In the genomic region with DNA sequence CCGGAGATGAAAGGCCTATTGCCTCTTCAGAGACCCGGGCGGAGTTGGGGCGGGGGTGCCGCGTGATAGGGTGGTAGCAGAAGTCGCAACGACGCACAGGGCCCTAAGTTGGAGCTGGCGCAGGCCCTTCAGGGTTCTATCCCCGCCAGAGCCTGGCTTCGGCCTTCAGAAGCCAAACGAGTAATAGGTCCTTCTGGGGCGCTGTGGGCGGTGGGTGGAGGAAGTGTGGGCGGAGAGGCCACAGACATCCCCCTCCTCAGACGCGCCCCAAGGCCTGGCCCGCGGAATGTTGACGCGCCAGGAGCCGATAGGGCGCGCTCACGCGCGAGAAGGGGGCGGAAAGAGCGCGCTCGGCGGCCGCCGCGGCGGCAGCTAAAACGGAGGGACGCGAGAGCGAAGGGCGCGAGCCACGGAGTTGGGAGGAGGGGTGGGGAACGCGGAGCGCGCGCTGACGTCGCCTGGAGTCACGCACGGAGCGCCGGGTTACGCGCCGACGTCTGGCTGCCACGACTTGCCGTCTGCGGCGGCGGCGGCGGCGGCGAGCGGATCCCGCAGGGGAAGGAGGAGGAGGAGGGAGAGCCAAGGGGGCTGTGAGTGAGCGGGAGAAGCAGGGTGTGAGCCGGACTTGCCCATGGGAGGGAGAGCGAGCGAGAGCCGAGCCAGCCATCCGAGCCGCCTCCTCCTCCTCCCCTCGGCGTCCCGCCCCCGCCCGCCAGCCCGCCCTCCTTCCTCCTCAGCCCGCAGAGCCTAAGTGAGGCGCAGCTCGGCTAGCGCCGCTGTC, we compare ENCODE assay signal across 1 cellular context.
TF ChIP-seq lines count a peak whose summit lies in the region.

No MANE protein-coding gene starts in this region.

TF ChIP-seq in K562, 482 proteins besides CTCF, POLR2A, EP300 and RAD21 (continued from another document and continues in another):
- TF ChIP-seq U2AF1 (optimal IDR thresholded peaks at IDR 0.05; ENCODE audit: low read depth, low read length) (no peak), ZNF740 (CRISPR knock-in tag; IDR thresholded peaks at IDR 0.05) (no peak; the same call in 1 of the 2 replicates), ZNF740 (tag; IDR thresholded peaks at IDR 0.05) (no peak), TEAD4 (IDR thresholded peaks at IDR 0.05; ENCODE audit: low read length) (peak; percentile 72), TEAD4 (CRISPR knock-in tag; IDR thresholded peaks at IDR 0.05; ENCODE audit: borderline replicate concordance) (no peak), L3MBTL2 (IDR thresholded peaks at IDR 0.05) (peak; percentile 96), ZNF436 (CRISPR knock-in tag; IDR thresholded peaks at IDR 0.05) (no peak), RB1 (IDR thresholded peaks at IDR 0.05; ENCODE audit: low read depth) (peak; percentile 90), MCM7 (IDR thresholded peaks at IDR 0.05) (no peak), ZNF12 (CRISPR knock-in tag; IDR thresholded peaks at IDR 0.05) (peak; percentile 74; the same call in 1 of the 2 replicates), NR2C2 (CRISPR knock-in tag; IDR thresholded peaks at IDR 0.05) (peak; percentile 77; the same call in 1 of the 2 replicates), NR2C2 (tag; IDR thresholded peaks at IDR 0.05) (peak; percentile 96), PRDM10 (IDR thresholded peaks at IDR 0.05; ENCODE audit: partially characterized antibody) (peak; percentile 42), ERF (CRISPR knock-in tag; IDR thresholded peaks at IDR 0.05) (0 out of 2 replicates have a peak, but pooled peaks have one; percentile 48), POLR2G (IDR thresholded peaks at IDR 0.05; ENCODE audit: low read depth, low read length) (peak; percentile 93), ETV6 (IDR thresholded peaks at IDR 0.05; ENCODE audit: borderline replicate concordance in 1 of 2, low read depth in 2 of 2, low read length in 1 of 2) (peak in 1 of 2 experiments; percentile 51; a peak in 1 of 4 replicates), ETV6 (CRISPR knock-in tag; IDR thresholded peaks at IDR 0.05; ENCODE audit: borderline replicate concordance) (no peak), ZNF143 (CRISPR knock-in tag; IDR thresholded peaks at IDR 0.05) (0 out of 2 replicates have a peak, but pooled peaks have one; percentile 11), MXD1 (CRISPR knock-in tag; IDR thresholded peaks at IDR 0.05; ENCODE audit: borderline replicate concordance, poor library complexity, severe bottlenecking) (no peak), PATZ1 (CRISPR knock-in tag; IDR thresholded peaks at IDR 0.05; ENCODE audit: borderline replicate concordance) (no peak), PHF8 (IDR thresholded peaks at IDR 0.05; ENCODE audit: borderline replicate concordance, low read length) (peak; percentile 74; the same call in 1 of the 2 replicates), SIN3A (IDR thresholded peaks at IDR 0.05; ENCODE audit: borderline replicate concordance in 2 of 2, control insufficient read depth in 1 of 2, low read depth in 2 of 2, low read length in 2 of 2) (no peak; a peak in 1 of 4 replicates), POU5F1 (IDR thresholded peaks at IDR 0.05; ENCODE audit: borderline replicate concordance, low read depth, low read length, partially characterized antibody) (no peak), RUNX1 (IDR thresholded peaks at IDR 0.05; ENCODE audit: low read depth) (0 out of 2 replicates have a peak, but pooled peaks have one; percentile 41), NR0B1 (IDR thresholded peaks at IDR 0.05; ENCODE audit: partially characterized antibody) (no peak), FUS (optimal IDR thresholded peaks at IDR 0.05; ENCODE audit: low read depth, low read length) (peak; percentile 48), EGR1 (conservative IDR thresholded peaks at IDR 0.05) (peak; percentile 89), RBM39 (optimal IDR thresholded peaks at IDR 0.05; ENCODE audit: low read depth, low read length) (no peak), SMARCB1 (IDR thresholded peaks at IDR 0.05; ENCODE audit: insufficient read length, low read depth) (no peak), NR1H2 (CRISPR knock-in tag; IDR thresholded peaks at IDR 0.05) (no peak), CXXC5 (CRISPR knock-in tag; IDR thresholded peaks at IDR 0.05) (peak; percentile 95), BRD4 (IDR thresholded peaks at IDR 0.05) (peak; percentile 52; the same call in 1 of the 2 replicates), MCM5 (IDR thresholded peaks at IDR 0.05; ENCODE audit: low read depth) (no peak), SMARCE1 (IDR thresholded peaks at IDR 0.05) (0 out of 2 replicates have a peak, but pooled peaks have one; percentile 51), ZNF717 (CRISPR knock-in tag; IDR thresholded peaks at IDR 0.05) (no peak), THAP12 (CRISPR knock-in tag; IDR thresholded peaks at IDR 0.05) (peak; percentile 59), ZNF76 (CRISPR knock-in tag; IDR thresholded peaks at IDR 0.05; ENCODE audit: borderline replicate concordance) (peak; percentile 35; the same call in 1 of the 2 replicates), E2F1 (CRISPR knock-in tag; IDR thresholded peaks at IDR 0.05) (peak; percentile 69; the same call in 1 of the 2 replicates), ZNF165 (CRISPR knock-in tag; IDR thresholded peaks at IDR 0.05; ENCODE audit: borderline replicate concordance) (no peak), NCOA4 (IDR thresholded peaks at IDR 0.05; ENCODE audit: partially characterized antibody) (no peak)
- TF ChIP-seq, protein P1, sequence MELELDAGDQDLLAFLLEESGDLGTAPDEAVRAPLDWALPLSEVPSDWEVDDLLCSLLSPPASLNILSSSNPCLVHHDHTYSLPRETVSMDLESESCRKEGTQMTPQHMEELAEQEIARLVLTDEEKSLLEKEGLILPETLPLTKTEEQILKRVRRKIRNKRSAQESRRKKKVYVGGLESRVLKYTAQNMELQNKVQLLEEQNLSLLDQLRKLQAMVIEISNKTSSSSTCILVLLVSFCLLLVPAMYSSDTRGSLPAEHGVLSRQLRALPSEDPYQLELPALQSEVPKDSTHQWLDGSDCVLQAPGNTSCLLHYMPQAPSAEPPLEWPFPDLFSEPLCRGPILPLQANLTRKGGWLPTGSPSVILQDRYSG (tag; conservative IDR thresholded peaks at IDR 0.05; ENCODE audit: low read depth) = peak; percentile 49; the same call in 1 of the 2 replicates
- TF ChIP-seq, protein P2, sequence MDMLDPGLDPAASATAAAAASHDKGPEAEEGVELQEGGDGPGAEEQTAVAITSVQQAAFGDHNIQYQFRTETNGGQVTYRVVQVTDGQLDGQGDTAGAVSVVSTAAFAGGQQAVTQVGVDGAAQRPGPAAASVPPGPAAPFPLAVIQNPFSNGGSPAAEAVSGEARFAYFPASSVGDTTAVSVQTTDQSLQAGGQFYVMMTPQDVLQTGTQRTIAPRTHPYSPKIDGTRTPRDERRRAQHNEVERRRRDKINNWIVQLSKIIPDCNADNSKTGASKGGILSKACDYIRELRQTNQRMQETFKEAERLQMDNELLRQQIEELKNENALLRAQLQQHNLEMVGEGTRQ (CRISPR knock-in tag; IDR thresholded peaks at IDR 0.05) = no peak; the same call in 1 of the 2 replicates
- TF ChIP-seq, protein P3, sequence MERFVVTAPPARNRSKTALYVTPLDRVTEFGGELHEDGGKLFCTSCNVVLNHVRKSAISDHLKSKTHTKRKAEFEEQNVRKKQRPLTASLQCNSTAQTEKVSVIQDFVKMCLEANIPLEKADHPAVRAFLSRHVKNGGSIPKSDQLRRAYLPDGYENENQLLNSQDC (CRISPR knock-in tag; IDR thresholded peaks at IDR 0.05) = peak; percentile 91
- TF ChIP-seq, protein P4, sequence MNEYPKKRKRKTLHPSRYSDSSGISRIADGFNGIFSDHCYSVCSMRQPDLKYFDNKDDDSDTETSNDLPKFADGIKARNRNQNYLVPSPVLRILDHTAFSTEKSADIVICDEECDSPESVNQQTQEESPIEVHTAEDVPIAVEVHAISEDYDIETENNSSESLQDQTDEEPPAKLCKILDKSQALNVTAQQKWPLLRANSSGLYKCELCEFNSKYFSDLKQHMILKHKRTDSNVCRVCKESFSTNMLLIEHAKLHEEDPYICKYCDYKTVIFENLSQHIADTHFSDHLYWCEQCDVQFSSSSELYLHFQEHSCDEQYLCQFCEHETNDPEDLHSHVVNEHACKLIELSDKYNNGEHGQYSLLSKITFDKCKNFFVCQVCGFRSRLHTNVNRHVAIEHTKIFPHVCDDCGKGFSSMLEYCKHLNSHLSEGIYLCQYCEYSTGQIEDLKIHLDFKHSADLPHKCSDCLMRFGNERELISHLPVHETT (CRISPR knock-in tag; conservative IDR thresholded peaks at IDR 0.05 in 1 of 2, IDR thresholded peaks at IDR 0.05 in 1 of 2) = peak in 1 of 2 experiments; percentile 81; a peak in 2 of 4 replicates
